18 cellular contexts compared by ENCODE assay signal in the genomic region with DNA sequence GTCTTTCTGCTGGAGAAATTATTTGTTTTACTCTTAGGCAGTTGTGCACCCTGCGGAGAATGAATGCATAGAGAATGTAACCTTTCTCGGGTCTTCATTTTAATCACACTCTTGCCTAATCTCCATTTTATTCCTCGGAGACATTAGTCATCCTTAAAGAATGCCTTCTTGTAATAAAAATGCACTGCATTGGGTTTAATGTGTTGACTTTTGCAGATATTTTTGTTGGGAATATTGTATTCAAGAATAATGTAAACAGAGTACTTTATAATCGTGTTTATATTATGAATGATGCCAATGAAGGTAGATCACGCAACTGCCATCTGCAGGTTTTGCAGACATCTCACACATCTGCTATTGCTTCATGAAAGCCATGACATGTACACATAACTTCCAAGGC.
DNase-seq lines count a peak whose midpoint lies in the region; ATAC-seq and TF ChIP-seq lines count a peak whose summit lies in the region.
"Had no signal": no experiment of that assay in that cellular context is flagged by ENCODE, and none has a peak within 500 bp of the region (broad histone marks: within the 10 kb centered on the region; RNA-seq: fewer than 3 reads in every experiment).

No MANE protein-coding gene starts in this region.

- no peak overlapping the region for H4K91ac ChIP-seq in mesenchymal stem cell (ENCODE audit: low read length)

- H2BK12ac ChIP-seq in mesenchymal stem cell (ENCODE audit: low read length in 2 of 2), result no peak overlapping the region

- no peaks in the 10 kb centered on the region for H3K79me1 ChIP-seq in mesenchymal stem cell (replicated peaks; ENCODE audit: low read length, poor library complexity, severe bottlenecking)

- no peak overlapping the region for H2AK5ac ChIP-seq in mesenchymal stem cell (ENCODE audit: low read length, severe bottlenecking)

- H3K27me3 Mint-ChIP-seq in activated T-helper 17 cell treated with anti-CD3 and anti-CD28 coated beads, Interleukin-2, amount 50 U/mL, for 72 hours, result no peaks in the 10 kb centered on the region
- H3K27me3 Mint-ChIP-seq in naive thymus-derived CD8-positive, alpha-beta T cell, result no peaks in the 10 kb centered on the region

- no peak overlapping the region for H3K18ac ChIP-seq in mesenchymal stem cell (ENCODE audit: low read depth in 1 of 2, low read length in 2 of 2)

- H4K8ac ChIP-seq in mesenchymal stem cell (ENCODE audit: low read length), result no peak overlapping the region

- H3K9ac ChIP-seq in mesenchymal stem cell (ENCODE audit: low read length), result no peak overlapping the region
- H3K9ac ChIP-seq: BLaER1 had no signal

- ATAC-seq in activated T-helper 17 cell treated with anti-CD3 and anti-CD28 coated beads, Interleukin-2, amount 50 U/mL, for 72 hours (replicated peaks), result no peak
- no peak for ATAC-seq in naive thymus-derived CD8-positive, alpha-beta T cell
- ATAC-seq: K562 had no signal

- DNase-seq in DMS53 treated with DMSO at 0.1 percent for 48 hours (lab: John Stamatoyannopoulos, UW; ENCODE audit: unreplicated experiment) (peak; percentile 78), NCI-H1092 (lab: John Stamatoyannopoulos, UW) (peak; percentile 1), SK-MEL-5 (ENCODE audit: low read depth, low spot score) (peak; percentile 10), mesenchymal stem cell (peak; percentile 20), right atrium auricular region (ENCODE audit: low spot score) (no peak)
- DNase-seq in stimulated activated CD4-positive, alpha-beta T cell treated with anti-CD3 and anti-CD28 coated beads, Interleukin-2, amount 100 ng/mL, for 24 hours, result no peak
- no peak for DNase-seq in naive thymus-derived CD8-positive, alpha-beta T cell
- DNase-seq: activated CD4-positive, alpha-beta T cell treated with anti-CD3 and anti-CD28 coated beads, Interleukin-2, amount 50 U/mL, for 4 hours; activated effector memory CD4-positive, alpha-beta T cell treated with Interleukin-2 at 50 U/mL for 16 hours; head of caudate nucleus; NCI-H2029; stimulated activated CD4-positive, alpha-beta T cell treated with anti-CD3 and anti-CD28 coated beads, Interleukin-4, amount 100 ng/mL, for 4 hours; stimulated activated naive CD4-positive, alpha-beta T cell had no signal

- no peak overlapping the region for H3K4ac ChIP-seq in mesenchymal stem cell (ENCODE audit: low read depth in 1 of 2, low read length in 2 of 2)

- 92% methylated on average over 2 of the region's 5 CpGs for WGBS in mesenchymal stem cell

- H3K23ac ChIP-seq in mesenchymal stem cell (ENCODE audit: low read length in 2 of 2), result no peak overlapping the region

- H3K4me2 ChIP-seq in mesenchymal stem cell (ENCODE audit: low read length, poor library complexity, severe bottlenecking), result peak overlapping the region; percentile 13
- H3K4me2 ChIP-seq: BLaER1 had no signal

- no peak overlapping the region for H2BK120ac ChIP-seq in mesenchymal stem cell (ENCODE audit: low read depth, low read length)

- no peaks in the 10 kb centered on the region for H3K4me1 Mint-ChIP-seq in activated T-helper 17 cell treated with anti-CD3 and anti-CD28 coated beads, Interleukin-2, amount 50 U/mL, for 72 hours
- H3K4me1 Mint-ChIP-seq in naive thymus-derived CD8-positive, alpha-beta T cell, result no peaks in the 10 kb centered on the region

- peaks cover 12% of the 10 kb centered on the region for H3K9me3 Mint-ChIP-seq in activated T-helper 17 cell treated with anti-CD3 and anti-CD28 coated beads, Interleukin-2, amount 50 U/mL, for 72 hours
- H3K9me3 Mint-ChIP-seq in naive thymus-derived CD8-positive, alpha-beta T cell, result peaks cover 5 to 26% (median 10%) of the 10 kb centered on the region in 9 donors

- H3K4me3 Mint-ChIP-seq in activated T-helper 17 cell treated with anti-CD3 and anti-CD28 coated beads, Interleukin-2, amount 50 U/mL, for 72 hours, result no peak overlapping the region
- no peak overlapping the region for H3K4me3 Mint-ChIP-seq in naive thymus-derived CD8-positive, alpha-beta T cell

- H3K9me3 ChIP-seq in mesenchymal stem cell (ENCODE audit: control insufficient read depth, low read length), result no peaks in the 10 kb centered on the region
- no peaks in the 10 kb centered on the region for H3K9me3 ChIP-seq in right atrium auricular region
- H3K9me3 ChIP-seq: BLaER1, vagina had no signal

- H3K27ac ChIP-seq in mesenchymal stem cell (ENCODE audit: low read length, poor library complexity, severe bottlenecking) (peak overlapping the region; percentile 95), right atrium auricular region (no peak overlapping the region)
- H3K27ac ChIP-seq: BLaER1, cardiac muscle cell, vagina had no signal

- no peak overlapping the region for H3K14ac ChIP-seq in mesenchymal stem cell (ENCODE audit: low read length in 2 of 2)

- H3K4me1 ChIP-seq in mesenchymal stem cell (ENCODE audit: control insufficient read depth, insufficient read depth, low read depth, low read length), result peaks cover 1% of the 10 kb centered on the region
- no peaks in the 10 kb centered on the region for H3K4me1 ChIP-seq in right atrium auricular region
- H3K4me1 ChIP-seq: BLaER1, vagina had no signal

- H3K27me3 ChIP-seq in mesenchymal stem cell (ENCODE audit: control insufficient read depth in 1 of 2, insufficient read depth in 1 of 2, low read length in 2 of 2) (no peaks in the 10 kb centered on the region), right atrium auricular region (no peaks in the 10 kb centered on the region)
- H3K27me3 ChIP-seq: BLaER1, cardiac muscle cell, vagina had no signal

- POLR2A ChIA-PET in naive thymus-derived CD8-positive, alpha-beta T cell (lab: Charles Lee), result no interaction called here

- no peaks in the 10 kb centered on the region for H3K36me3 ChIP-seq in mesenchymal stem cell (ENCODE audit: control insufficient read depth in 1 of 2, insufficient read depth in 2 of 2, low read depth in 1 of 2, low read length in 2 of 2)
- H3K36me3 ChIP-seq in right atrium auricular region, result no peaks in the 10 kb centered on the region
- H3K36me3 ChIP-seq: BLaER1, cardiac muscle cell, vagina had no signal

- no peak for TF ChIP-seq CTCF in right atrium auricular region (IDR thresholded peaks at IDR 0.05)

- H2BK5ac ChIP-seq in mesenchymal stem cell (ENCODE audit: low read depth, low read length, poor library complexity, severe bottlenecking), result no peak overlapping the region

- H2AFZ ChIP-seq in mesenchymal stem cell (ENCODE audit: low read depth, low read length), result no peak overlapping the region

- no peaks in the 10 kb centered on the region for H3K36me3 Mint-ChIP-seq in activated T-helper 17 cell treated with anti-CD3 and anti-CD28 coated beads, Interleukin-2, amount 50 U/mL, for 72 hours (ENCODE audit: low read depth)
- peaks cover 0 to 4% (median 0%) of the 10 kb centered on the region in 3 donors for H3K36me3 Mint-ChIP-seq in naive thymus-derived CD8-positive, alpha-beta T cell

- no peak overlapping the region for H3K27ac Mint-ChIP-seq in activated T-helper 17 cell treated with anti-CD3 and anti-CD28 coated beads, Interleukin-2, amount 50 U/mL, for 72 hours
- H3K27ac Mint-ChIP-seq in naive thymus-derived CD8-positive, alpha-beta T cell, result no peak overlapping the region

- in situ Hi-C loops in SK-MEL-5 (cut with HindIII; ENCODE audit: low pct_unique_long_range_greater_than_20kb, low sequenced_read_pairs), result no loop called here

- H2BK15ac ChIP-seq in mesenchymal stem cell (ENCODE audit: low read depth, poor library complexity, severe bottlenecking), result no peak overlapping the region

- H3K4me3 ChIP-seq in mesenchymal stem cell (ENCODE audit: insufficient read depth in 1 of 2, low read depth in 1 of 2, low read length in 2 of 2) (no peak overlapping the region), right atrium auricular region (no peak overlapping the region)
- H3K4me3 ChIP-seq: BLaER1, cardiac muscle cell, K562, vagina had no signal

Comparison
In these comparisons a context has a peak if more than half of its experiments do, and no peak if none do; other contexts are left out.
1. DNase-seq: peak in DMS53 treated with DMSO at 0.1 percent for 48 hours (single experiment), NCI-H1092 (single experiment), SK-MEL-5 (single experiment) and mesenchymal stem cell (single experiment); none in stimulated activated CD4-positive, alpha-beta T cell treated with anti-CD3 and anti-CD28 coated beads, Interleukin-2, amount 100 ng/mL, for 24 hours (0 of 2), naive thymus-derived CD8-positive, alpha-beta T cell (0 of 10) and right atrium auricular region (single experiment).